Comparison of ENCODE assay signal across 38 cellular contexts in genomic region chr14:88785911-88786310, GRCh38. TPM values are rescaled to one million over a fixed set of nuclear protein-coding genes. Genes with fewer than 3 reads are reported as not detected.
"Had no signal": no experiment of that assay in that cellular context is flagged by ENCODE, and none has a peak within 500 bp of the region (broad histone marks: within the 10 kb centered on the region; RNA-seq: fewer than 3 reads in every experiment).

No MANE protein-coding gene starts in this region.

- ATAC-seq: activated naive CD4-positive, alpha-beta T cell treated with anti-CD3 and anti-CD28 coated beads, Interleukin-2, amount 50 U/mL, for 72 hours; activated T-cell treated with anti-CD3 and anti-CD28 coated beads, Interleukin-2, amount 50 U/mL, for 4 hours; activated T-cell treated with anti-CD3 and anti-CD28 coated beads, Interleukin-2, amount 50 U/mL, for 72 hours; activated T-helper 17 cell treated with anti-CD3 and anti-CD28 coated beads, Interleukin-2, amount 50 U/mL, for 72 hours; body of pancreas had no signal

- DNase-seq: activated effector memory CD4-positive, alpha-beta T cell treated with anti-CD3 and anti-CD28 coated beads, Interleukin-2, amount 50 U/mL, for 16 hours; activated effector memory CD4-positive, alpha-beta T cell treated with Interleukin-2 at 50 U/mL for 16 hours; activated gamma-delta T cell; activated gamma-delta T cell treated with Interleukin-2 at 50 U/mL for 16 hours; activated naive CD4-positive, alpha-beta T cell; activated naive CD4-positive, alpha-beta T cell treated with anti-CD3 and anti-CD28 coated beads for 36 hours; activated naive CD4-positive, alpha-beta T cell treated with anti-CD3 and anti-CD28 coated beads, Interleukin-2, amount 10 ng/mL, durations not matched to agents 7 days and 5 days; activated naive CD4-positive, alpha-beta T cell treated with anti-CD3 and anti-CD28 coated beads, Interleukin-2, amount 50 U/mL, for 16 hours; activated naive CD4-positive, alpha-beta T cell treated with Interleukin-2 at 50 U/mL for 16 hours; activated naive CD8-positive, alpha-beta T cell treated with anti-CD3 and anti-CD28 coated beads, Interleukin-2, amount 10 ng/mL, durations not matched to agents 7 days and 5 days; activated T-cell treated with anti-CD3 and anti-CD28 coated beads, Interleukin-2, amount 50 U/mL, for 1 hour; activated T-cell treated with anti-CD3 and anti-CD28 coated beads, Interleukin-2, amount 50 U/mL, for 24 hours; activated T-cell treated with anti-CD3 and anti-CD28 coated beads, Interleukin-2, amount 50 U/mL, for 4 hours; activated T-cell treated with anti-CD3 and anti-CD28 coated beads, Interleukin-2, amount 50 U/mL, for 48 hours; activated T-cell treated with anti-CD3 and anti-CD28 coated beads, Interleukin-2, amount 50 U/mL, for 72 hours; adrenal gland; amniotic stem cell; amygdala; anterior cingulate cortex; aorta; body of pancreas; brain microvascular endothelial cell; caudate nucleus; central memory CD4-positive, alpha-beta T cell; cerebellar nuclear complex had no signal

- H3K4me3 Mint-ChIP-seq: activated naive CD4-positive, alpha-beta T cell treated with anti-CD3 and anti-CD28 coated beads for 36 hours; activated naive CD4-positive, alpha-beta T cell treated with anti-CD3 and anti-CD28 coated beads, Interleukin-2, amount 10 ng/mL, durations not matched to agents 7 days and 5 days; activated naive CD4-positive, alpha-beta T cell treated with anti-CD3 and anti-CD28 coated beads, Interleukin-2, amount 50 U/mL, for 24 hours; activated naive CD8-positive, alpha-beta T cell; activated naive CD8-positive, alpha-beta T cell treated with anti-CD3 and anti-CD28 coated beads, Interleukin-2, amount 10 ng/mL, durations not matched to agents 7 days and 5 days; activated T-cell treated with anti-CD3 and anti-CD28 coated beads, Interleukin-2, amount 50 U/mL, for 24 hours; activated T-cell treated with anti-CD3 and anti-CD28 coated beads, Interleukin-2, amount 50 U/mL, for 4 hours; activated T-cell treated with anti-CD3 and anti-CD28 coated beads, Interleukin-2, amount 50 U/mL, for 72 hours; activated T-helper 1 cell treated with anti-CD3 and anti-CD28 coated beads, Interleukin-12 subunit alpha, Interleukin-12 subunit beta, Interleukin-2, Interleukin-4 antibody, amounts not matched to agents 30 ng/mL and 10 ng/mL and 1 ng/mL, durations not matched to agents 14 hours and 24 hours and 36 hours; activated T-helper 17 cell treated with anti-CD3 and anti-CD28 coated beads, Interleukin-2, amount 50 U/mL, for 72 hours; brain; central memory CD8-positive, alpha-beta T cell had no signal

- H3K27ac Mint-ChIP-seq: activated naive CD4-positive, alpha-beta T cell treated with anti-CD3 and anti-CD28 coated beads for 36 hours; activated naive CD4-positive, alpha-beta T cell treated with anti-CD3 and anti-CD28 coated beads, Interleukin-2, amount 10 ng/mL, durations not matched to agents 7 days and 5 days; activated naive CD4-positive, alpha-beta T cell treated with anti-CD3 and anti-CD28 coated beads, Interleukin-2, amount 50 U/mL, for 24 hours; activated naive CD4-positive, alpha-beta T cell treated with anti-CD3 and anti-CD28 coated beads, Interleukin-2, amount 50 U/mL, for 72 hours; activated naive CD8-positive, alpha-beta T cell; activated naive CD8-positive, alpha-beta T cell treated with anti-CD3 and anti-CD28 coated beads, Interleukin-2, amount 10 ng/mL, durations not matched to agents 7 days and 5 days; activated T-cell treated with anti-CD3 and anti-CD28 coated beads, Interleukin-2, amount 50 U/mL, for 24 hours; activated T-cell treated with anti-CD3 and anti-CD28 coated beads, Interleukin-2, amount 50 U/mL, for 72 hours; activated T-helper 1 cell treated with anti-CD3 and anti-CD28 coated beads, Interleukin-12 subunit alpha, Interleukin-12 subunit beta, Interleukin-2, Interleukin-4 antibody, amounts not matched to agents 30 ng/mL and 10 ng/mL and 1 ng/mL, durations not matched to agents 14 hours and 24 hours and 36 hours; activated T-helper 17 cell treated with anti-CD3 and anti-CD28 coated beads, Interleukin-2, amount 50 U/mL, for 72 hours; activated T-helper 2 cell treated with anti-CD3 and anti-CD28 coated beads, Interferon-gamma antibody, Interleukin-2, Interleukin-4, amounts not matched to agents 10 μg/mL and 5 μg/mL and 100 μg/mL, durations not matched to agents 14 hours and 24 hours and 36 hours; brain had no signal

- H3K27me3 ChIP-seq: adrenal gland, ascending aorta, body of pancreas, brain microvascular endothelial cell, breast epithelium had no signal

- H3K36me3 ChIP-seq: adrenal gland, ascending aorta, brain microvascular endothelial cell, breast epithelium, cardiac muscle cell had no signal

- H3K4me3 ChIP-seq: adrenal gland, ascending aorta, body of pancreas, breast epithelium, cardiac muscle cell had no signal

- H3K9me3 ChIP-seq: adrenal gland, ascending aorta, body of pancreas had no signal

- H3K27ac ChIP-seq: adrenal gland, ascending aorta, body of pancreas, brain microvascular endothelial cell, breast epithelium, cardiac muscle cell had no signal

- H3K27me3 Mint-ChIP-seq: activated naive CD4-positive, alpha-beta T cell treated with anti-CD3 and anti-CD28 coated beads, Interleukin-2, amount 50 U/mL, for 24 hours; activated naive CD8-positive, alpha-beta T cell; activated T-cell treated with anti-CD3 and anti-CD28 coated beads, Interleukin-2, amount 50 U/mL, for 24 hours; activated T-helper 17 cell treated with anti-CD3 and anti-CD28 coated beads, Interleukin-2, amount 50 U/mL, for 72 hours had no signal

- H3K4me1 ChIP-seq: adrenal gland, ascending aorta, body of pancreas, breast epithelium had no signal

RNA-seq across cellular contexts. Expression of gene EML5, which starts 6.8 kb away (rescaled TPM):
- total RNA-seq: bronchial epithelial cell, chondrocyte had no signal
